ENCODE assay signal across 8 cellular contexts in the genomic region with DNA sequence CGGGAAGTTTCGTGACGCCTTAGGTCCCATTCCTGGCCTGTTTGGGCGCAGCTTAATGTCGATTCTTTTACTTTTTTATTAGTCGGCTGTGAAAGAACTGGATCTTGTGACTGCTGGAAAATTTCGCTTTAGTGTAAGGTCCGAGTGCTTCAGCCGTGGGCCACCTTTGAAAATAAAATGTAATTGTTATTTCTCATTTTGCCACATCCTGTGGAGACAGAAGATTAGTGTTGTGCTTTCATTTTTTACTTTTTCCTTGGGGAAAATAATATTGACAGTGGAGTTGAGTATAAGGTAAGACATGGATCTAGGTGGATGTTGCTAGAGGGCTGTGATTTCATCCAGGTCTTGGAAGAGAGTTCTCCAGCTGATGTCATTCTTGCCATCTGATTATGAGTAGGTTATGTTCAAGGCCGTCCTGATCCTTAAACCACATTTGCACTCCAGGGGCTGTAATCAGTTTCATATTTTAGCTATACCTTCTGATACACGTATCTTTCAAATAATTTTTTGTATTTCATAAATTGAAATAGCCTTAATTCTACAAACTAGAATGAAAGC. TPM values are rescaled to one million over a fixed set of nuclear protein-coding genes. Genes with fewer than 3 reads are reported as not detected.
DNase-seq lines count a peak whose midpoint lies in the region; ATAC-seq and TF ChIP-seq lines count a peak whose summit lies in the region.

No MANE protein-coding gene starts in this region.

- peak overlapping the region in 1 of 2 experiments; percentile 99 for H3K4ac ChIP-seq in mesenchymal stem cell (ENCODE audit: low read depth in 1 of 2, low read length in 2 of 2)

- H2AK5ac ChIP-seq in mesenchymal stem cell (ENCODE audit: low read length, severe bottlenecking) = no peak overlapping the region

- peak; percentile 33 for DNase-seq in AG10803 (ENCODE audit: low read depth)
- DNase-seq in Karpas-422 = no peak
- no peak for DNase-seq in chondrocyte (ENCODE audit: low spot score)
- peak; percentile 56 for DNase-seq in mesenchymal stem cell
- DNase-seq in NCI-H69 (lab: John Stamatoyannopoulos, UW) = no peak
- no peak for DNase-seq in NCI-H526 (lab: John Stamatoyannopoulos, UW)

- ATAC-seq in HG03039 (IDR thresholded peaks at IDR 0.05; ENCODE audit: unreplicated experiment) (no peak), GM21619 (IDR thresholded peaks at IDR 0.05; ENCODE audit: unreplicated experiment) (no peak)

- peaks cover 28% of the 10 kb centered on the region for H3K4me1 ChIP-seq in Karpas-422 (ENCODE audit: low read length)
- H3K4me1 ChIP-seq in mesenchymal stem cell (ENCODE audit: control insufficient read depth, insufficient read depth, low read depth, low read length) = peaks cover 5% of the 10 kb centered on the region

- no peaks in the 10 kb centered on the region for H3K27me3 ChIP-seq in Karpas-422 (ENCODE audit: low read length)
- H3K27me3 ChIP-seq in mesenchymal stem cell (ENCODE audit: control insufficient read depth in 1 of 2, insufficient read depth in 1 of 2, low read length in 2 of 2) = peaks cover 5 to 8% of the 10 kb centered on the region in 2 experiments

- TF ChIP-seq CTCF in AG10803 (conservative IDR thresholded peaks at IDR 0.05; ENCODE audit: low read length) (no peak), chondrocyte (IDR thresholded peaks at IDR 0.05) (no peak)

- H3K18ac ChIP-seq in mesenchymal stem cell (ENCODE audit: low read depth in 1 of 2, low read length in 2 of 2) = peak overlapping the region in 1 of 2 experiments; percentile 89

- H4K8ac ChIP-seq in mesenchymal stem cell (ENCODE audit: low read length) = no peak overlapping the region

- peak overlapping the region; percentile 93 for H3K4me2 ChIP-seq in Karpas-422 (ENCODE audit: low read depth, low read length, poor library complexity, severe bottlenecking)
- peak overlapping the region; percentile 69 for H3K4me2 ChIP-seq in mesenchymal stem cell (ENCODE audit: low read length, poor library complexity, severe bottlenecking)

- H3K36me3 ChIP-seq in Karpas-422 (ENCODE audit: insufficient read depth, low read length) (peaks cover 10% of the 10 kb centered on the region; the same call in 1 of the 2 replicates), mesenchymal stem cell (ENCODE audit: control insufficient read depth in 1 of 2, insufficient read depth in 2 of 2, low read depth in 1 of 2, low read length in 2 of 2) (peaks cover 0 to 17% of the 10 kb centered on the region in 2 experiments)

- WGBS in mesenchymal stem cell = under 1% methylated on average over 9 of the region's 11 CpGs

- H3K36me3 Mint-ChIP-seq in chondrocyte (ENCODE audit: low read depth) = peaks cover 5% of the 10 kb centered on the region

- peak overlapping the region in 1 of 2 experiments; percentile 6 for H3K23ac ChIP-seq in mesenchymal stem cell (ENCODE audit: low read length in 2 of 2)

- H3K27ac Mint-ChIP-seq in chondrocyte (ENCODE audit: unreplicated experiment) = peak overlapping the region; percentile 99

- peak overlapping the region; percentile 97 for H3K4me3 Mint-ChIP-seq in chondrocyte (ENCODE audit: unreplicated experiment)

- no peak overlapping the region for H2BK120ac ChIP-seq in mesenchymal stem cell (ENCODE audit: low read depth, low read length)

- peaks cover 58% of the 10 kb centered on the region for H3K79me2 ChIP-seq in Karpas-422 (ENCODE audit: low read length)

- H4K91ac ChIP-seq in mesenchymal stem cell (ENCODE audit: low read length) = no peak overlapping the region

- peaks cover 13% of the 10 kb centered on the region for H3K27me3 Mint-ChIP-seq in chondrocyte (ENCODE audit: low read depth)

- no peak overlapping the region for H2BK15ac ChIP-seq in mesenchymal stem cell (ENCODE audit: low read depth, poor library complexity, severe bottlenecking)

- no peaks in the 10 kb centered on the region for H3K79me1 ChIP-seq in mesenchymal stem cell (replicated peaks; ENCODE audit: low read length, poor library complexity, severe bottlenecking)

- H3K9me3 ChIP-seq in Karpas-422 (ENCODE audit: low read length) (no peaks in the 10 kb centered on the region), mesenchymal stem cell (ENCODE audit: control insufficient read depth, low read length) (no peaks in the 10 kb centered on the region)

- H2BK5ac ChIP-seq in mesenchymal stem cell (ENCODE audit: low read depth, low read length, poor library complexity, severe bottlenecking) = no peak overlapping the region

- no peaks in the 10 kb centered on the region; the same call in 1 of the 2 replicates for H3K9me2 ChIP-seq in Karpas-422 (replicated peaks; ENCODE audit: insufficient read depth, low read length)

- H3K14ac ChIP-seq in mesenchymal stem cell (ENCODE audit: low read length in 2 of 2) = no peak overlapping the region

- no peak overlapping the region for H3K27ac ChIP-seq in Karpas-422 (ENCODE audit: low read length)
- peak overlapping the region; percentile 87 for H3K27ac ChIP-seq in mesenchymal stem cell (ENCODE audit: low read length, poor library complexity, severe bottlenecking)

- H3K9me3 Mint-ChIP-seq in chondrocyte (ENCODE audit: low read depth) = no peaks in the 10 kb centered on the region

- H4K20me1 ChIP-seq in Karpas-422 (ENCODE audit: insufficient read depth, low read depth, low read length) = no peaks in the 10 kb centered on the region; the same call in 1 of the 2 replicates

- H3K9ac ChIP-seq in Karpas-422 (ENCODE audit: low read length) = peak overlapping the region; percentile 86
- peak overlapping the region; percentile 99 for H3K9ac ChIP-seq in mesenchymal stem cell (ENCODE audit: low read length)

- peaks cover 44% of the 10 kb centered on the region for H3K4me1 Mint-ChIP-seq in chondrocyte (ENCODE audit: low read depth)

- H2AFZ ChIP-seq in Karpas-422 (ENCODE audit: low read length) (no peak overlapping the region), mesenchymal stem cell (ENCODE audit: low read depth, low read length) (no peak overlapping the region)

- H3K4me3 ChIP-seq in AG10803 (ENCODE audit: low read length) (peak overlapping the region; percentile 91), Karpas-422 (ENCODE audit: low read length) (peak overlapping the region; percentile 91), mesenchymal stem cell (ENCODE audit: insufficient read depth in 1 of 2, low read depth in 1 of 2, low read length in 2 of 2) (peak overlapping the region; percentile 90 to 95)

- H2BK12ac ChIP-seq in mesenchymal stem cell (ENCODE audit: low read length in 2 of 2) = no peak overlapping the region

RNA-seq across cellular contexts. Expression of a gene that starts 0.9 kb away (rescaled TPM):
- 12.3 and 34.9 TPM in 2 replicates for total RNA-seq in Karpas-422 (2014; rRNA removed; shearing (Covaris generic); ENCODE audit: low replicate concordance)
- 176 to 179 TPM (median 178 TPM) in 3 replicates for total RNA-seq in chondrocyte
- 76.5 TPM for polyA plus RNA-seq in mesenchymal stem cell (2013, experiment 1 of 2)
- polyA plus RNA-seq in mesenchymal stem cell (2013, experiment 2 of 2) = 74.8 TPM

Comparison
In these comparisons a context has a peak if more than half of its experiments do, and no peak if none do; other contexts are left out.
1. DNase-seq: peak in AG10803 (single experiment) and mesenchymal stem cell (single experiment); none in Karpas-422 (single experiment), chondrocyte (single experiment), NCI-H69 (single experiment) and NCI-H526 (0 of 2).
2. Peak in every context shown above with its lines, with median percentiles within 50 percentile points of each other: H3K4me3 ChIP-seq.